27 cellular contexts compared by ENCODE assay signal in genomic region chr9:35195683-35196082, GRCh38. TPM values are rescaled to one million over a fixed set of nuclear protein-coding genes. Genes with fewer than 3 reads are reported as not detected.
DNase-seq lines count a peak whose midpoint lies in the region; ATAC-seq and TF ChIP-seq lines count a peak whose summit lies in the region.
"Had no signal": no experiment of that assay in that cellular context is flagged by ENCODE, and none has a peak within 500 bp of the region (broad histone marks: within the 10 kb centered on the region; RNA-seq: fewer than 3 reads in every experiment).

No MANE protein-coding gene starts in this region.

- no peaks in the 10 kb centered on the region for H3K27me3 Mint-ChIP-seq in T-helper 17 cell
- H3K27me3 Mint-ChIP-seq: activated CD8-positive, alpha-beta T cell treated with anti-CD3 and anti-CD28 coated beads for 36 hours had no signal

- no peaks in the 10 kb centered on the region for H3K9me3 ChIP-seq in T-helper 17 cell (ENCODE audit: control insufficient read depth, low read length, poor library complexity, severe bottlenecking)
- no peaks in the 10 kb centered on the region for H3K9me3 ChIP-seq in testis

- H3K27me3 ChIP-seq in testis = no peaks in the 10 kb centered on the region
- H3K27me3 ChIP-seq: ascending aorta, hepatocyte, sigmoid colon, tibial nerve had no signal

- no peak overlapping the region for H3K4me3 ChIP-seq in fibroblast of pulmonary artery (replicated peaks; ENCODE audit: low read depth, low read length)
- H3K4me3 ChIP-seq in testis = no peak overlapping the region
- H3K4me3 ChIP-seq: ascending aorta, hepatocyte, lower lobe of right lung, sigmoid colon, tibial nerve had no signal

- no peak for TF ChIP-seq POLR2A in testis (IDR thresholded peaks at IDR 0.05)

- ATAC-seq in T-helper 17 cell = no peak
- ATAC-seq: activated CD8-positive, alpha-beta T cell treated with anti-CD3 and anti-CD28 coated beads for 36 hours; lower lobe of right lung; SK-N-SH treated with all-trans-retinoic acid at 6 μM for 48 hours had no signal

- no peak overlapping the region for H3K27ac Mint-ChIP-seq in T-helper 17 cell
- H3K27ac Mint-ChIP-seq: activated B cell treated with CpG ODN at 0.5 μM for 24 hours; activated CD8-positive, alpha-beta T cell treated with anti-CD3 and anti-CD28 coated beads for 36 hours; CD8-positive, alpha-beta memory T cell had no signal

- intact Hi-C loops in testis (cut with DNase I; ENCODE audit: low total_unique reads) = no loop called here

- TF ChIP-seq CTCF in fibroblast of pulmonary artery (IDR thresholded peaks at IDR 0.05; ENCODE audit: low read length, missing control alignments) (no peak), testis (IDR thresholded peaks at IDR 0.05) (no peak)

- H3K36me3 Mint-ChIP-seq in T-helper 17 cell (ENCODE audit: low read depth) = no peaks in the 10 kb centered on the region

- H3K27ac ChIP-seq in testis = no peak overlapping the region
- H3K27ac ChIP-seq: ascending aorta, hepatocyte, lower lobe of right lung, RWPE1, sigmoid colon, tibial nerve had no signal

- no peak overlapping the region for H3K4me3 Mint-ChIP-seq in T-helper 17 cell
- H3K4me3 Mint-ChIP-seq: activated B cell treated with CpG ODN at 0.5 μM for 24 hours; activated CD8-positive, alpha-beta T cell treated with anti-CD3 and anti-CD28 coated beads for 36 hours; CD8-positive, alpha-beta memory T cell had no signal

- WGBS in testis, 2 donors = 64 to 89% methylated on average over 1 of the region's 1 CpG

- H3K4me1 ChIP-seq in testis = no peaks in the 10 kb centered on the region
- H3K4me1 ChIP-seq: ascending aorta, lower lobe of right lung, sigmoid colon had no signal

- H3K36me3 ChIP-seq in testis (ENCODE audit: low read depth, missing control alignments) = no peaks in the 10 kb centered on the region
- H3K36me3 ChIP-seq: ascending aorta, lower lobe of right lung, sigmoid colon had no signal

- DNase-seq in EH (ENCODE audit: low read depth) (peak; percentile 15), amniotic epithelial cell (ENCODE audit: low read depth) (peak; percentile 67), fibroblast of pulmonary artery (ENCODE audit: low read depth) (peak; percentile 24), renal cortical epithelial cell (ENCODE audit: low read depth) (peak; percentile 6), T-helper 2 cell (no peak), COR-L47 (lab: John Stamatoyannopoulos, UW) (no peak), T-helper 17 cell (no peak), testis (no peak)
- DNase-seq: activated B cell treated with CpG ODN at 0.5 μM for 24 hours; activated CD8-positive, alpha-beta T cell treated with anti-CD3 and anti-CD28 coated beads for 36 hours; activated naive CD4-positive, alpha-beta T cell; activated T-cell treated with anti-CD3 and anti-CD28 coated beads, Interleukin-2, amount 50 U/mL, for 1 hour; CD8-positive, alpha-beta memory T cell; DMS79 treated with DMSO at 0.1 percent for 48 hours; H7; lower lobe of right lung; NCI-H2081 treated with DMSO at 0.1 percent for 48 hours; NCI-H446 treated with DMSO at 0.1 percent for 48 hours; nucleus accumbens; sigmoid colon; stimulated activated naive CD4-positive, alpha-beta T cell treated with Interleukin-2 at 50 U/mL for 16 hours; T1000 had no signal

- no peaks in the 10 kb centered on the region for H3K4me1 Mint-ChIP-seq in T-helper 17 cell
- H3K4me1 Mint-ChIP-seq: activated B cell treated with CpG ODN at 0.5 μM for 24 hours; CD8-positive, alpha-beta memory T cell had no signal

RNA-seq across cellular contexts. Expression of gene UNC13B, which starts 33.9 kb away (rescaled TPM):
- total RNA-seq in renal cortical epithelial cell = 32.0 and 52.7 TPM in 2 replicates
- total RNA-seq in T-helper 17 cell = under 1 TPM; 0.50 to 0.99 TPM
- 10 to 100 TPM; 37.0 to 51.0 TPM for total RNA-seq in testis
- 40.2 TPM for polyA plus RNA-seq in testis (ENCODE audit: insufficient read depth, low read depth, low replicate concordance)

Comparison
In these comparisons a context has a peak if more than half of its experiments do, and no peak if none do; other contexts are left out.
1. DNase-seq: peak in EH (single experiment), amniotic epithelial cell (single experiment), fibroblast of pulmonary artery (single experiment) and renal cortical epithelial cell (single experiment); none in T-helper 2 cell (0 of 5), COR-L47 (single experiment), T-helper 17 cell (0 of 3) and testis (single experiment).
2. RNA of gene UNC13B, which starts 33.9 kb away (total RNA-seq): 32.0 to 52.7 TPM in renal cortical epithelial cell and 37.0 to 51.0 TPM in testis; 0.50 to 0.99 TPM in T-helper 17 cell; every median in the first group is over 10 times any median in the second.